In the genomic region with DNA sequence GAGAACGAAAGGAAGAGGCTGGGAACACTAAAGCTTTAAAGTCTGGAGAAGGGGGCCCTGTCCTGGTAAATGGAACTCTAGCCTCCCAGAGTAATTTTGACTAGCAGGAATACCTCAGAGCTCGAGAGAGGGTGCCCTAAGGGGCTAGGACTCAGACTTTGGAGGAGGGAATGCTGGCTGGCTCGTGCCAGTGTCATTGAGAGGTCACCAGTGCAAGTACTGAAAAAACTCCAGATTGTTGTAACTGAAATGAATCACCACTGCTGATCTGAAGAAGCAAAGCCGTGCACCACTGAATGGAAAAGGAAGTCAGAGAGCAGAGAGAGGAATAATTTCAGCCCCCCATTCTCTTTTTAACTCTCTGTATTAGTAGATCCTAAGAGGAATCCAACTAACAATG, we compare ENCODE assay signal across 15 cellular contexts.
DNase-seq lines count a peak whose midpoint lies in the region; ATAC-seq and TF ChIP-seq lines count a peak whose summit lies in the region.
"Had no signal": no experiment of that assay in that cellular context is flagged by ENCODE, and none has a peak within 500 bp of the region (broad histone marks: within the 10 kb centered on the region; RNA-seq: fewer than 3 reads in every experiment).

No MANE protein-coding gene starts in this region.

- no peaks in the 10 kb centered on the region for H3K36me3 ChIP-seq in ACC112 (ENCODE audit: insufficient read depth, low read length)
- H3K36me3 ChIP-seq in HCT116 (ENCODE audit: control insufficient read depth in 1 of 2, insufficient read depth in 2 of 2, low read length in 2 of 2) = no peaks in the 10 kb centered on the region
- no peaks in the 10 kb centered on the region for H3K36me3 ChIP-seq in kidney epithelial cell (ENCODE audit: control insufficient read depth, insufficient read depth, low read length)
- H3K36me3 ChIP-seq: gastrocnemius medialis, spleen had no signal

- POLR2A ChIA-PET in HCT116 (lab: Charles Lee) = no interaction called here

- in situ Hi-C loops in astrocyte of the spinal cord (cut with HindIII; ENCODE audit: low sequenced_read_pairs) = no loop called here

- H3K79me2 ChIP-seq in ACC112 (ENCODE audit: control insufficient read depth, insufficient read depth, low read length, unreplicated experiment) (no peaks in the 10 kb centered on the region), HCT116 (ENCODE audit: insufficient read depth, low read length) (no peaks in the 10 kb centered on the region)

- H4K20me1 ChIP-seq in HCT116 (ENCODE audit: insufficient read depth) = no peaks in the 10 kb centered on the region

- H3K4me1 ChIP-seq in ACC112 (ENCODE audit: control insufficient read depth, insufficient read depth, low read length, unreplicated experiment) (peaks cover 4% of the 10 kb centered on the region), HCT116 (ENCODE audit: control insufficient read depth in 1 of 2, insufficient read depth in 2 of 2, low read length in 2 of 2) (peaks cover 0 to 6% of the 10 kb centered on the region in 2 experiments; a peak in 2 of 4 replicates)
- H3K4me1 ChIP-seq: gastrocnemius medialis, spleen had no signal

- CTCF ChIA-PET in HCT116 (lab: Charles Lee) = no interaction called here

- no peaks in the 10 kb centered on the region for H3K9me2 ChIP-seq in HCT116 (ENCODE audit: insufficient read depth)

- no peak for TF ChIP-seq POLR2A in HCT116 (IDR thresholded peaks at IDR 0.05; ENCODE audit: borderline replicate concordance, extremely low read depth, insufficient read depth, insufficient read length)

- H3K4me3 ChIP-seq in ACC112 (ENCODE audit: low read depth, low read length) = 0 out of 2 replicates have a peak overlapping the region, but pooled peaks have one; percentile 6
- no peak overlapping the region for H3K4me3 ChIP-seq in HCT116 (replicated peaks in 1 of 2; ENCODE audit: low read depth in 1 of 2, low read length in 2 of 2)
- no peak overlapping the region for H3K4me3 ChIP-seq in astrocyte of the spinal cord (ENCODE audit: low read depth, low read length)
- no peak overlapping the region for H3K4me3 ChIP-seq in kidney epithelial cell (ENCODE audit: low read depth, low read length)
- H3K4me3 ChIP-seq: gastrocnemius medialis, spleen had no signal

- peak overlapping the region; percentile 18; the same call in 1 of the 2 replicates for H3K27ac ChIP-seq in ACC112 (ENCODE audit: low read depth, low read length)
- no peak overlapping the region for H3K27ac ChIP-seq in HCT116 (ENCODE audit: low read depth, low read length)
- H3K27ac ChIP-seq: gastrocnemius medialis, spleen had no signal

- no peak for TF ChIP-seq RAD21 in HCT116 (IDR thresholded peaks at IDR 0.05; ENCODE audit: low read depth)

- intact Hi-C loops in HCT116 (cut with micrococcal nuclease) = no loop called here
- intact Hi-C loops in left colon (cut with DNase I, micrococcal nuclease) = no loop called here

- no peak overlapping the region for H3K9ac ChIP-seq in HCT116 (ENCODE audit: low read length)

- H3K9me3 ChIP-seq in HCT116 (ENCODE audit: control insufficient read depth in 1 of 2, insufficient read depth in 1 of 2, low read depth in 1 of 2, low read length in 2 of 2) = no peaks in the 10 kb centered on the region
- H3K9me3 ChIP-seq: gastrocnemius medialis had no signal

- DNase-seq in HCT116 (ENCODE audit: low read depth, low spot score) = no peak
- peak; percentile 29 for DNase-seq in astrocyte of the spinal cord (ENCODE audit: low read depth, low spot score)
- DNase-seq in kidney epithelial cell (ENCODE audit: low read depth) = peak; percentile 32
- DNase-seq in left colon = no peak
- DNase-seq in ureter (ENCODE audit: low spot score) = no peak
- DNase-seq in SKM-1 (lab: John Stamatoyannopoulos, UW; ENCODE audit: unreplicated experiment) = no peak
- DNase-seq: activated CD4-positive, alpha-beta T cell treated with anti-CD3 and anti-CD28 coated beads, Interleukin-2, amount 50 U/mL, for 4 hours; activated effector memory CD4-positive, alpha-beta T cell treated with Interleukin-2 at 50 U/mL for 16 hours; DMS79 treated with DMSO at 0.1 percent for 48 hours; gastrocnemius medialis; Karpas-422; left cardiac atrium; spleen had no signal

- H3K27me3 ChIP-seq in ACC112 (ENCODE audit: insufficient read depth, low read length) = no peaks in the 10 kb centered on the region
- no peaks in the 10 kb centered on the region for H3K27me3 ChIP-seq in HCT116 (ENCODE audit: insufficient read depth, low read length)
- no peaks in the 10 kb centered on the region for H3K27me3 ChIP-seq in kidney epithelial cell (ENCODE audit: control insufficient read depth, insufficient read depth, low read length)
- H3K27me3 ChIP-seq: gastrocnemius medialis, spleen had no signal

- RAD21 ChIA-PET in HCT116 (lab: Charles Lee; ENCODE audit: low non-redundant PET in 1 of 2, low total read pairs in 2 of 2, uncharacterized antibody in 2 of 2, unreplicated experiment in 2 of 2) = no interaction called here

- ATAC-seq in HCT116 (no peak), left colon (no peak), GM21619 (IDR thresholded peaks at IDR 0.05; ENCODE audit: unreplicated experiment) (no peak)
- ATAC-seq: gastrocnemius medialis, left cardiac atrium had no signal

- BruUV-seq in HCT116 (replicated peaks; lab: Mats Ljungman, UMichigan) = no TSS peak

- peak overlapping the region; percentile 64 for H2AFZ ChIP-seq in ACC112 (ENCODE audit: low read length, unreplicated experiment)
- peak overlapping the region; percentile 90 for H2AFZ ChIP-seq in HCT116 (ENCODE audit: low read depth, low read length, poor library complexity, severe bottlenecking)

- peak overlapping the region; percentile 17; the same call in 1 of the 2 replicates for H3K4me2 ChIP-seq in HCT116 (ENCODE audit: low read length)

- TF ChIP-seq CTCF in HCT116 (IDR thresholded peaks at IDR 0.05 in 2 of 3, conservative IDR thresholded peaks at IDR 0.05 in 1 of 3; ENCODE audit: borderline replicate concordance in 1 of 3, insufficient read depth in 1 of 3, low read depth in 2 of 3, low read length in 2 of 3) (no peak), astrocyte of the spinal cord (IDR thresholded peaks at IDR 0.05; ENCODE audit: low read depth, low read length) (no peak), kidney epithelial cell (IDR thresholded peaks at IDR 0.05; ENCODE audit: insufficient read depth, low read length, poor library complexity, severe bottlenecking) (no peak)

TF ChIP-seq in HCT116, 20 proteins besides CTCF, POLR2A, EP300 and RAD21:
- TF ChIP-seq SRF (IDR thresholded peaks at IDR 0.05; ENCODE audit: low read depth) (no peak), EZH2phosphoT487 (IDR thresholded peaks at IDR 0.05; ENCODE audit: borderline replicate concordance) (no peak), POLR2AphosphoS5 (IDR thresholded peaks at IDR 0.05; ENCODE audit: low read depth, low read length) (no peak), ZNF274 (IDR thresholded peaks at IDR 0.05; ENCODE audit: low read depth, low read length) (no peak), SP1 (IDR thresholded peaks at IDR 0.05; ENCODE audit: low read depth) (no peak), EGR1 (IDR thresholded peaks at IDR 0.05; ENCODE audit: low read depth) (no peak), ELF1 (IDR thresholded peaks at IDR 0.05; ENCODE audit: borderline replicate concordance, low read depth) (no peak), CBX3 (IDR thresholded peaks at IDR 0.05; ENCODE audit: low read depth) (no peak), TCF7L2 (IDR thresholded peaks at IDR 0.05; ENCODE audit: borderline replicate concordance, extremely low read depth, insufficient read depth, insufficient read length) (no peak), FOSL1 (IDR thresholded peaks at IDR 0.05; ENCODE audit: low read depth) (no peak), JUND (IDR thresholded peaks at IDR 0.05) (no peak), ZFX (IDR thresholded peaks at IDR 0.05) (no peak)
- TF ChIP-seq, protein P1, sequence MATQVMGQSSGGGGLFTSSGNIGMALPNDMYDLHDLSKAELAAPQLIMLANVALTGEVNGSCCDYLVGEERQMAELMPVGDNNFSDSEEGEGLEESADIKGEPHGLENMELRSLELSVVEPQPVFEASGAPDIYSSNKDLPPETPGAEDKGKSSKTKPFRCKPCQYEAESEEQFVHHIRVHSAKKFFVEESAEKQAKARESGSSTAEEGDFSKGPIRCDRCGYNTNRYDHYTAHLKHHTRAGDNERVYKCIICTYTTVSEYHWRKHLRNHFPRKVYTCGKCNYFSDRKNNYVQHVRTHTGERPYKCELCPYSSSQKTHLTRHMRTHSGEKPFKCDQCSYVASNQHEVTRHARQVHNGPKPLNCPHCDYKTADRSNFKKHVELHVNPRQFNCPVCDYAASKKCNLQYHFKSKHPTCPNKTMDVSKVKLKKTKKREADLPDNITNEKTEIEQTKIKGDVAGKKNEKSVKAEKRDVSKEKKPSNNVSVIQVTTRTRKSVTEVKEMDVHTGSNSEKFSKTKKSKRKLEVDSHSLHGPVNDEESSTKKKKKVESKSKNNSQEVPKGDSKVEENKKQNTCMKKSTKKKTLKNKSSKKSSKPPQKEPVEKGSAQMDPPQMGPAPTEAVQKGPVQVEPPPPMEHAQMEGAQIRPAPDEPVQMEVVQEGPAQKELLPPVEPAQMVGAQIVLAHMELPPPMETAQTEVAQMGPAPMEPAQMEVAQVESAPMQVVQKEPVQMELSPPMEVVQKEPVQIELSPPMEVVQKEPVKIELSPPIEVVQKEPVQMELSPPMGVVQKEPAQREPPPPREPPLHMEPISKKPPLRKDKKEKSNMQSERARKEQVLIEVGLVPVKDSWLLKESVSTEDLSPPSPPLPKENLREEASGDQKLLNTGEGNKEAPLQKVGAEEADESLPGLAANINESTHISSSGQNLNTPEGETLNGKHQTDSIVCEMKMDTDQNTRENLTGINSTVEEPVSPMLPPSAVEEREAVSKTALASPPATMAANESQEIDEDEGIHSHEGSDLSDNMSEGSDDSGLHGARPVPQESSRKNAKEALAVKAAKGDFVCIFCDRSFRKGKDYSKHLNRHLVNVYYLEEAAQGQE (IDR thresholded peaks at IDR 0.05; ENCODE audit: low read depth) = no peak
- TF ChIP-seq, protein P2, sequence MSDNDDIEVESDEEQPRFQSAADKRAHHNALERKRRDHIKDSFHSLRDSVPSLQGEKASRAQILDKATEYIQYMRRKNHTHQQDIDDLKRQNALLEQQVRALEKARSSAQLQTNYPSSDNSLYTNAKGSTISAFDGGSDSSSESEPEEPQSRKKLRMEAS (IDR thresholded peaks at IDR 0.05) = no peak

Comparison
In these comparisons a context has a peak if more than half of its experiments do, and no peak if none do; other contexts are left out.
1. DNase-seq: peak in astrocyte of the spinal cord (single experiment) and kidney epithelial cell (single experiment); none in HCT116 (single experiment), left colon (0 of 2), ureter (single experiment) and SKM-1 (single experiment).